1 cellular context compared by ENCODE assay signal in the genomic region with DNA sequence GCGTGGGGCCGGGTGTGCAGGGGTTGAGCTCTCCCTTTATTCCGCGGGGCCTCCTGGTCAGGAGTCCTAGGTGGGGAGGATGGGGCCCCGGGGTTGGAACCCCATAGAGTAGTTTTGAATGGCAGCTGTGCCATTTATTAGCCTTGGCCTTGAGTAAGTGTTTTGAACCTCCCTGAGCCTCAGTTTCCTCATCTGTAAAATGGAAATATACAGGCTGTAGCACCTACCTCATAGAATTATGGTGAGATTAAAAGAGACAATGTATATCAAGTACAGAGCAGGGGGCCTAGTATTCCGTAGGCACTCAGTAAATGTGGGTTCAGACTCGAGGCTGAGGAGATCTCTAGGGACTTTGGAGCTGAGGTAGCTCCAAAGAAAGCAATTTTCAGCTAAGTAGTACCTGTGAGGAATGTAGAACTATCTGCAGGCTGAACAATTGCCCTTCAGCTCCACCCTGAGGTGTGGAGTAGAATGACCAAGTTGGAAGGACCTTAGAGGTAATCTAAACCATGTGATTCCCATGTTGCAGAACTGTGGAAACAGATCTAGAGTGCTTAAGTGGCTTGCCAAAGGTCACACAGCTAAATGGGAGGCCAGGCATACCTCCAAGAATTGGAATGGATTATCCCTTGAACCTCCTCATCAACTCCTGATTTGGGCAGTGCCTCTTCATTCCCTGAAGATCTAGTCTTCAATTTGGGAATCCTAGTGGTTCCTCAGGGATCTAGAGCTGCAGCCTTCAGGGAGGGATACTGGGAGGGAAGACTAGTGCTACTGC.
TF ChIP-seq lines count a peak whose summit lies in the region.

No MANE protein-coding gene starts in this region.

TF ChIP-seq in IMR-90, 13 proteins besides CTCF, POLR2A, EP300 and RAD21:
- no peak for TF ChIP-seq RCOR1 (IDR thresholded peaks at IDR 0.05; ENCODE audit: insufficient replicate concordance, low read length)
- TF ChIP-seq CHD1 (IDR thresholded peaks at IDR 0.05; ENCODE audit: low read depth, low read length), result no peak
- TF ChIP-seq, protein P1, sequence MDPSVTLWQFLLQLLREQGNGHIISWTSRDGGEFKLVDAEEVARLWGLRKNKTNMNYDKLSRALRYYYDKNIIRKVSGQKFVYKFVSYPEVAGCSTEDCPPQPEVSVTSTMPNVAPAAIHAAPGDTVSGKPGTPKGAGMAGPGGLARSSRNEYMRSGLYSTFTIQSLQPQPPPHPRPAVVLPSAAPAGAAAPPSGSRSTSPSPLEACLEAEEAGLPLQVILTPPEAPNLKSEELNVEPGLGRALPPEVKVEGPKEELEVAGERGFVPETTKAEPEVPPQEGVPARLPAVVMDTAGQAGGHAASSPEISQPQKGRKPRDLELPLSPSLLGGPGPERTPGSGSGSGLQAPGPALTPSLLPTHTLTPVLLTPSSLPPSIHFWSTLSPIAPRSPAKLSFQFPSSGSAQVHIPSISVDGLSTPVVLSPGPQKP (IDR thresholded peaks at IDR 0.05; ENCODE audit: borderline replicate concordance, low read depth, low read length), result no peak
- TF ChIP-seq CEBPB (IDR thresholded peaks at IDR 0.05; ENCODE audit: low read depth, low read length), result no peak
- TF ChIP-seq BHLHE40 (IDR thresholded peaks at IDR 0.05; ENCODE audit: low read depth, low read length), result no peak
- TF ChIP-seq MAFK (IDR thresholded peaks at IDR 0.05; ENCODE audit: low read depth, low read length), result no peak
- TF ChIP-seq MAZ (IDR thresholded peaks at IDR 0.05; ENCODE audit: borderline replicate concordance, low read depth, low read length), result no peak
- peak; percentile 13; the same call in 1 of the 2 replicates for TF ChIP-seq SMC3 (IDR thresholded peaks at IDR 0.05; ENCODE audit: low read depth, low read length)
- TF ChIP-seq FOS (IDR thresholded peaks at IDR 0.05; ENCODE audit: low read depth, low read length), result no peak
